In the genomic region with DNA sequence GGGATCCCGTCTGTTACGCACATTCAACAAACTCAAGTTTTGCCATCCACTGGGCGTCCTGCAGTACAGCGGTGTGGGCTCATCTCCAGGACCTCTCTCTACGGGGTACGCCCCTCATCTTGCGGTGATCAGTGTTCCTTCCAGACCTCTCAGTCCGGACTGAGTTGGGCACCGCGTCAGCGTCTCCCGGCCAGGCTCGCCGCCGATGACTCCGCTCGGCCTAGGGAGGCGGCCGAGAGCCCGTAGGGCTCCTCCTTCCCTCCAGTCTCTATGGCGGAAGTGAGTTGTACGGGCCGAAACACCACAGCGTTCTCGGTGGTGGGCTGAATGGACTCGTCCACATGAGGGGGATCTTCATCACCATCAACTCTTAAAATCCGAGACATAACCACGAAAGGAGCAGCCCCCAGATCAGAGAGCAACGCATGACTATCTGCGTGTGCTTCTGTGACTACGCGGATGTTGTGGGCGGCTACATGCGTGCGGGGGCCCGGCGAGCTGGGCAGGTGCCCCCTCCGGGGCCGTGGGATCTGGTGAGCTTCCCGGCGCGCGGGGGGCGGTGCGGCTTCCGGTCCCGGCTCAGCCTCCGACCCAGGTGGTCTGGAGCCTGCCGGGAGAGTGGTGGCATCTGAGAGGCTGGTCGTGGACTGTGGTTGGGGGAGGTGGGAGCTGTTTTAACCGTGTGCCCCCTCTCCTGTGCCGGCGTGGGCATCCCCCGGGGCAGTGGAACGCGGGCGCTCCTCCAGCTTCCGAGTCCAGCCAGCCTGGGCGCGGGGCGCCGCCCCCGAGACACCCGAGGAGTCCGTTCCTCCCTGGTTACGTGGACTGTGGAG, we compare ENCODE assay signal across 8 cellular contexts. TPM values are rescaled to one million over a fixed set of nuclear protein-coding genes. Genes with fewer than 3 reads are reported as not detected.
DNase-seq lines count a peak whose midpoint lies in the region; ATAC-seq, FAIRE-seq and TF ChIP-seq lines count a peak whose summit lies in the region.

A gene with protein sequence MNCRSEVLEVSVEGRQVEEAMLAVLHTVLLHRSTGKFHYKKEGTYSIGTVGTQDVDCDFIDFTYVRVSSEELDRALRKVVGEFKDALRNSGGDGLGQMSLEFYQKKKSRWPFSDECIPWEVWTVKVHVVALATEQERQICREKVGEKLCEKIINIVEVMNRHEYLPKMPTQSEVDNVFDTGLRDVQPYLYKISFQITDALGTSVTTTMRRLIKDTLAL (plus strand): TSS at position 569 of the 833 bp plus-strand sequence. CDS start 3,673 bp downstream, outside the sequence.

- peak within 1 kb of the TSS; percentile 61 for H3K27ac ChIP-seq in adipose tissue (ENCODE audit: low read depth, low read length)
- H3K27ac ChIP-seq in heart left ventricle = peak within 1 kb of the TSS; percentile 82 to 97 (median 93)
- H3K27ac ChIP-seq in upper lobe of right lung = peak within 1 kb of the TSS; percentile 98

- H3K36me3 ChIP-seq in heart left ventricle (peaks cover 0 to 30% (median 16%) of the 10 kb centered on the region in 9 donors), upper lobe of right lung (peaks cover 16% of the 10 kb centered on the region)

- H3K4me3 ChIP-seq in heart left ventricle (peak within 1 kb of the TSS; percentile 74 to 97 (median 86)), upper lobe of right lung (peak within 1 kb of the TSS; percentile 64)

- peak; percentile 94 for ATAC-seq in HG02840 (IDR thresholded peaks at IDR 0.05; ENCODE audit: low FRiP score, unreplicated experiment)
- ATAC-seq in heart left ventricle = peak; percentile 97 to 99 (median 98)
- ATAC-seq in upper lobe of right lung = peak; percentile 98

- intact Hi-C loops in heart left ventricle (cut with DNase I) = loop anchor here in 4 of 10 donors (1.0 to 2.0 kb wide), 5 partner anchors 17 to 44 kb away; partner anchors contain the start of gene NR4A1 (in 2 of the 4)
- intact Hi-C loops in upper lobe of right lung (cut with DNase I) = no loop called here

- H3K27me3 ChIP-seq in heart left ventricle (no peaks in the 10 kb centered on the region), upper lobe of right lung (no peaks in the 10 kb centered on the region)

- TF ChIP-seq CTCF in heart left ventricle (IDR thresholded peaks at IDR 0.05) (peak; percentile 51 to 91 (median 74)), upper lobe of right lung (IDR thresholded peaks at IDR 0.05) (peak; percentile 69)

- WGBS in adipose tissue, 3 donors = 0 to 1% (median 1%) methylated on average over 62 to 66 of the region's 66 CpGs
- WGBS in heart left ventricle, 4 donors = 0 to 1% (median 1%) methylated on average over 20 to 66 of the region's 66 CpGs

- DNase-seq in GM12891 (ENCODE audit: insufficient read length, low spot score) (peak; percentile 97), NCI-H1436 (lab: John Stamatoyannopoulos, UW) (peak; percentile 94), T follicular helper cell (ENCODE audit: low read depth) (peak; percentile 76), heart left ventricle (peak; percentile 91 to 94 (median 93)), pons (ENCODE audit: low spot score) (peak; percentile 94), upper lobe of right lung (peak; percentile 94)

- H3K9me3 ChIP-seq in heart left ventricle (no peaks in the 10 kb centered on the region), upper lobe of right lung (no peaks in the 10 kb centered on the region)

- H3K4me1 ChIP-seq in heart left ventricle (peaks cover 9 to 44% (median 30%) of the 10 kb centered on the region in 12 donors), upper lobe of right lung (peaks cover 15% of the 10 kb centered on the region)

- peak; percentile 96 for FAIRE-seq in GM12891 (lab: Jason Lieb, UNC)

- TF ChIP-seq POLR2A in GM12891 (IDR thresholded peaks at IDR 0.05; ENCODE audit: low read depth, low read length) = peak; percentile 83
- TF ChIP-seq POLR2A in heart left ventricle (IDR thresholded peaks at IDR 0.05) = peak in 1 of 2 donors; percentile 65

TF ChIP-seq in GM12891, 5 proteins besides CTCF, POLR2A, EP300 and RAD21:
- TF ChIP-seq TAF1 (IDR thresholded peaks at IDR 0.05; ENCODE audit: low read depth, low read length) (peak; percentile 72), POU2F2 (IDR thresholded peaks at IDR 0.05; ENCODE audit: low read depth, low read length) (peak; percentile 51; the same call in 1 of the 2 replicates), SPI1 (IDR thresholded peaks at IDR 0.05; ENCODE audit: low read depth, low read length) (peak; percentile 49), POLR2AphosphoS5 (IDR thresholded peaks at IDR 0.05; ENCODE audit: low read depth, low read length) (peak; percentile 89), PAX5 (IDR thresholded peaks at IDR 0.05; ENCODE audit: insufficient read depth, low read length, severe bottlenecking) (no peak)

RNA-seq across cellular contexts. Expression of the gene that starts here (rescaled TPM):
- 34.1 TPM for polyA plus RNA-seq in GM12891 (2012; ENCODE audit: low read depth, missing spikeins)
- 10 to 100 TPM; 34.1 to 68.7 (median 58.5) TPM for polyA plus RNA-seq in adipose tissue
- total RNA-seq in heart left ventricle = 10 to 100 TPM; 18.9 to 46.7 (median 24.1) TPM
- polyA plus RNA-seq in heart left ventricle = 100 to 1,000 TPM in 1 of 2 donors, 10 to 100 TPM in 1; 22.1 to 108 TPM
- 37.3 TPM for total RNA-seq in upper lobe of right lung

Comparison
In these comparisons a context has a peak if more than half of its experiments do, and no peak if none do; other contexts are left out.
1. Peak in every context shown above with its lines: DNase-seq, ATAC-seq, H3K4me3 ChIP-seq and H3K27ac ChIP-seq.